Comparison of ENCODE assay signal across 9 cellular contexts in the genomic region with DNA sequence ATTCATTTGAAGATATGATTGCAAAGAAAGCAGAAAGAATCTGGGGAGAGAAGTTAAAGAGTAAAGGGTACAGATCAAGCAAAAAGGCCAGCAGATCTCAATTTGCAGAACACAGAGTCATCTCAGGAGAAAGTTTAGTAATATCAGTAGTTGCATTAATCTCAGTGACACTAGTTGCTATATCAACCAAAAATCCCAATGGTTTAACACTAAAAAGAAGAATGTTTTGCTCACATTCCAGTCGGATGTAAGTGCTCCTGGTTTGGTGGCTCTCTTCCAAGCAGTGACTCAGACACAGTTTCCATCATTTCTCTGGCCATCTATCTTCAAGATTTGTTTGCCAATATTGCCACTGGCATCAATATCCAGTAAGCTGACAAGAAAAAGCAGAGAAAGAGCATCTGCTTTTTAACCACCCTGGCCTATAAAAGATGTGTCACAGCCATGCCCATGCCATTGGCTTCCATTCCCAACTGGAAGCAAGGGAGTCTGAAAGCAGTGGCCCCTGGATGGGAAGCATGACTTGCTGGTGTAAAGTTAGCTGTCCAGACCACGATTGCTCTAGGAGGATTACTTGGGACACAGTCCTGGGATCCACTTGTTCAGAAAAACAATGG. TPM values are rescaled to one million over a fixed set of nuclear protein-coding genes. Genes with fewer than 3 reads are reported as not detected.
DNase-seq lines count a peak whose midpoint lies in the region; ATAC-seq, FAIRE-seq and TF ChIP-seq lines count a peak whose summit lies in the region.
"Had no signal": no experiment of that assay in that cellular context is flagged by ENCODE, and none has a peak within 500 bp of the region (broad histone marks: within the 10 kb centered on the region; RNA-seq: fewer than 3 reads in every experiment).

No MANE protein-coding gene starts in this region.

- DNase-seq in GM12891 (ENCODE audit: insufficient read length, low spot score) (no peak), fibroblast of mammary gland (ENCODE audit: low read depth) (peak; percentile 92), substantia nigra (lab: John Stamatoyannopoulos, UW) (no peak), GM19238 (ENCODE audit: insufficient read length, low spot score) (no peak), RCC 7860 (ENCODE audit: low spot score) (no peak), NCI-H345 treated with DMSO at 0.1 percent for 48 hours (lab: John Stamatoyannopoulos, UW; ENCODE audit: unreplicated experiment) (no peak)
- DNase-seq: spleen had no signal

- TF ChIP-seq POLR2A in GM12891 (IDR thresholded peaks at IDR 0.05; ENCODE audit: low read depth, low read length): no peak

- ATAC-seq in GM21390 (IDR thresholded peaks at IDR 0.05; ENCODE audit: unreplicated experiment) (peak; percentile 82), HG03378 (IDR thresholded peaks at IDR 0.05; ENCODE audit: unreplicated experiment) (peak; percentile 93)

- no peak for TF ChIP-seq CTCF in fibroblast of mammary gland (conservative IDR thresholded peaks at IDR 0.05; ENCODE audit: control insufficient read depth, insufficient read depth, low read depth, low read length)

- no peak overlapping the region for H3K4me3 ChIP-seq in fibroblast of mammary gland (ENCODE audit: control insufficient read depth, low read depth, low read length)
- H3K4me3 ChIP-seq: spleen had no signal

- no peak for FAIRE-seq in GM12891 (lab: Jason Lieb, UNC)
- FAIRE-seq in RCC 7860 (lab: Jason Lieb, UNC): no peak

- no peak overlapping the region for H3K27ac ChIP-seq in substantia nigra (ENCODE audit: low read depth, low read length, poor library complexity, severe bottlenecking)
- H3K27ac ChIP-seq: spleen had no signal

TF ChIP-seq in GM12891, 5 proteins besides CTCF, POLR2A, EP300 and RAD21:
- TF ChIP-seq SPI1 (IDR thresholded peaks at IDR 0.05; ENCODE audit: low read depth, low read length) (peak; percentile 76), PAX5 (IDR thresholded peaks at IDR 0.05; ENCODE audit: insufficient read depth, low read length, severe bottlenecking) (no peak), TAF1 (IDR thresholded peaks at IDR 0.05; ENCODE audit: low read depth, low read length) (no peak), POU2F2 (IDR thresholded peaks at IDR 0.05; ENCODE audit: low read depth, low read length) (no peak), POLR2AphosphoS5 (IDR thresholded peaks at IDR 0.05; ENCODE audit: low read depth, low read length) (no peak)
TF ChIP-seq in GM12891: peak in this region for 1.

RNA-seq across cellular contexts. Expression of a gene that starts 45.5 kb away (rescaled TPM):
- 14.5 TPM for polyA plus RNA-seq in GM12891 (2012; ENCODE audit: low read depth, missing spikeins)

RNA-seq across cellular contexts. Expression of a gene that starts 49.3 kb away (rescaled TPM):
- polyA plus RNA-seq in GM12891 (2012; ENCODE audit: low read depth, missing spikeins): 0.35 TPM
